Comparison of ENCODE assay signal across 1 cellular context in the genomic region with DNA sequence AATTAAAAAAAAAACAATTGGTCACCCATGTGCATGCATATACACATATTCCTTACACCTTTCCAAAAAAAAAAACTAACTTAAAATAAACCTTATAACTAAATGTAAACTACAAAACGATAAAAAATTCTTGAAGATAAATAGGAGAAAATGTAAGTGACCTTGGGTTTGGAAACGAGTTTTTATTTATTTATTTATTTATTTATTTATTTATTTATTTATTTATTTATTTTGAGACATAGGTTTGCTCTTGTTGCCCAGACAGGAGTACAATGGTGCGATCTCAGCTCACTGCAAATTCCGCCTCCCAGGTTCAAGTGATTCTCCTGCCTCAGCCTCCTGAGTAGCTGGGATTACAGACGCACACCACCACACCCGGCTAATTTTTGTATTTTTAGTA.
A peak's percentile ranks its signal among the peaks of the same experiment; 100 is the strongest.
TF ChIP-seq lines count a peak whose summit lies in the region.

No MANE protein-coding gene starts in this region.

TF ChIP-seq in HEK293, 187 proteins besides CTCF, POLR2A, EP300 and RAD21 (continued from another document):
- TF ChIP-seq, protein P1, sequence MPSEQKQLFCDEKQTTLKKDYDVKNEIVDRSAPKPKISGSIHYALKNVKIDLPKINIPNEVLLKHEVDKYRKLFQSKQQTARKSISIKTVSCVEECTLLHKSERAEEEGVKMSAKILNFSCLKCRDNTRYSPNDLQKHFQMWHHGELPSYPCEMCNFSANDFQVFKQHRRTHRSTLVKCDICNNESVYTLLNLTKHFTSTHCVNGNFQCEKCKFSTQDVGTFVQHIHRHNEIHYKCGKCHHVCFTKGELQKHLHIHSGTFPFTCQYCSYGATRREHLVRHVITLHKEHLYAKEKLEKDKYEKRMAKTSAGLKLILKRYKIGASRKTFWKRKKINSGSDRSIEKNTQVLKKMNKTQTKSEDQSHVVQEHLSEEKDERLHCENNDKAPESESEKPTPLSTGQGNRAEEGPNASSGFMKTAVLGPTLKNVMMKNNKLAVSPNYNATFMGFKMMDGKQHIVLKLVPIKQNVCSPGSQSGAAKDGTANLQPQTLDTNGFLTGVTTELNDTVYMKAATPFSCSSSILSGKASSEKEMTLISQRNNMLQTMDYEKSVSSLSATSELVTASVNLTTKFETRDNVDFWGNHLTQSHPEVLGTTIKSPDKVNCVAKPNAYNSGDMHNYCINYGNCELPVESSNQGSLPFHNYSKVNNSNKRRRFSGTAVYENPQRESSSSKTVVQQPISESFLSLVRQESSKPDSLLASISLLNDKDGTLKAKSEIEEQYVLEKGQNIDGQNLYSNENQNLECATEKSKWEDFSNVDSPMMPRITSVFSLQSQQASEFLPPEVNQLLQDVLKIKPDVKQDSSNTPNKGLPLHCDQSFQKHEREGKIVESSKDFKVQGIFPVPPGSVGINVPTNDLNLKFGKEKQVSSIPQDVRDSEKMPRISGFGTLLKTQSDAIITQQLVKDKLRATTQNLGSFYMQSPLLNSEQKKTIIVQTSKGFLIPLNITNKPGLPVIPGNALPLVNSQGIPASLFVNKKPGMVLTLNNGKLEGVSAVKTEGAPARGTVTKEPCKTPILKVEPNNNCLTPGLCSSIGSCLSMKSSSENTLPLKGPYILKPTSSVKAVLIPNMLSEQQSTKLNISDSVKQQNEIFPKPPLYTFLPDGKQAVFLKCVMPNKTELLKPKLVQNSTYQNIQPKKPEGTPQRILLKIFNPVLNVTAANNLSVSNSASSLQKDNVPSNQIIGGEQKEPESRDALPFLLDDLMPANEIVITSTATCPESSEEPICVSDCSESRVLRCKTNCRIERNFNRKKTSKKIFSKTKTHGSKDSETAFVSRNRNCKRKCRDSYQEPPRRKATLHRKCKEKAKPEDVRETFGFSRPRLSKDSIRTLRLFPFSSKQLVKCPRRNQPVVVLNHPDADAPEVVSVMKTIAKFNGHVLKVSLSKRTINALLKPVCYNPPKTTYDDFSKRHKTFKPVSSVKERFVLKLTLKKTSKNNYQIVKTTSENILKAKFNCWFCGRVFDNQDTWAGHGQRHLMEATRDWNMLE (tag by site-specific recombination; conservative IDR thresholded peaks at IDR 0.05; ENCODE audit: low read depth): peak; percentile 92
- TF ChIP-seq ZNF555 (tag by site-specific recombination; conservative IDR thresholded peaks at IDR 0.05) (peak; percentile 83), ZBTB1 (tag by site-specific recombination; IDR thresholded peaks at IDR 0.05) (0 out of 2 replicates have a peak, but pooled peaks have one; percentile 44), ZBTB21 (tag by site-specific recombination; IDR thresholded peaks at IDR 0.05) (0 out of 2 replicates have a peak, but pooled peaks have one; percentile 34), ZNF202 (tag by site-specific recombination; IDR thresholded peaks at IDR 0.05; ENCODE audit: borderline replicate concordance) (peak; percentile 61; the same call in 1 of the 2 replicates), ZFP37 (tag by site-specific recombination; IDR thresholded peaks at IDR 0.05) (0 out of 2 replicates have a peak, but pooled peaks have one; percentile 55), ZNF654 (tag by site-specific recombination; IDR thresholded peaks at IDR 0.05; ENCODE audit: low read depth) (peak; percentile 44), ZNF140 (tag by site-specific recombination; IDR thresholded peaks at IDR 0.05) (peak; percentile 86; the same call in 1 of the 2 replicates), ZXDB (tag by site-specific recombination; IDR thresholded peaks at IDR 0.05) (peak; percentile 77; the same call in 1 of the 2 replicates), ZNF266 (tag by site-specific recombination; IDR thresholded peaks at IDR 0.05; ENCODE audit: low read depth) (peak; percentile 59), ZBTB8A (tag by site-specific recombination; IDR thresholded peaks at IDR 0.05) (peak; percentile 78), ZNF558 (tag by site-specific recombination; IDR thresholded peaks at IDR 0.05) (peak; percentile 71), ZNF394 (tag by site-specific recombination; IDR thresholded peaks at IDR 0.05; ENCODE audit: borderline replicate concordance) (peak; percentile 95), ZNF664 (tag by site-specific recombination; IDR thresholded peaks at IDR 0.05) (peak; percentile 67), ZNF510 (tag by site-specific recombination; IDR thresholded peaks at IDR 0.05; ENCODE audit: insufficient replicate concordance) (peak; percentile 72), ZNF404 (tag by site-specific recombination; IDR thresholded peaks at IDR 0.05) (peak; percentile 89)
- TF ChIP-seq, protein P2, sequence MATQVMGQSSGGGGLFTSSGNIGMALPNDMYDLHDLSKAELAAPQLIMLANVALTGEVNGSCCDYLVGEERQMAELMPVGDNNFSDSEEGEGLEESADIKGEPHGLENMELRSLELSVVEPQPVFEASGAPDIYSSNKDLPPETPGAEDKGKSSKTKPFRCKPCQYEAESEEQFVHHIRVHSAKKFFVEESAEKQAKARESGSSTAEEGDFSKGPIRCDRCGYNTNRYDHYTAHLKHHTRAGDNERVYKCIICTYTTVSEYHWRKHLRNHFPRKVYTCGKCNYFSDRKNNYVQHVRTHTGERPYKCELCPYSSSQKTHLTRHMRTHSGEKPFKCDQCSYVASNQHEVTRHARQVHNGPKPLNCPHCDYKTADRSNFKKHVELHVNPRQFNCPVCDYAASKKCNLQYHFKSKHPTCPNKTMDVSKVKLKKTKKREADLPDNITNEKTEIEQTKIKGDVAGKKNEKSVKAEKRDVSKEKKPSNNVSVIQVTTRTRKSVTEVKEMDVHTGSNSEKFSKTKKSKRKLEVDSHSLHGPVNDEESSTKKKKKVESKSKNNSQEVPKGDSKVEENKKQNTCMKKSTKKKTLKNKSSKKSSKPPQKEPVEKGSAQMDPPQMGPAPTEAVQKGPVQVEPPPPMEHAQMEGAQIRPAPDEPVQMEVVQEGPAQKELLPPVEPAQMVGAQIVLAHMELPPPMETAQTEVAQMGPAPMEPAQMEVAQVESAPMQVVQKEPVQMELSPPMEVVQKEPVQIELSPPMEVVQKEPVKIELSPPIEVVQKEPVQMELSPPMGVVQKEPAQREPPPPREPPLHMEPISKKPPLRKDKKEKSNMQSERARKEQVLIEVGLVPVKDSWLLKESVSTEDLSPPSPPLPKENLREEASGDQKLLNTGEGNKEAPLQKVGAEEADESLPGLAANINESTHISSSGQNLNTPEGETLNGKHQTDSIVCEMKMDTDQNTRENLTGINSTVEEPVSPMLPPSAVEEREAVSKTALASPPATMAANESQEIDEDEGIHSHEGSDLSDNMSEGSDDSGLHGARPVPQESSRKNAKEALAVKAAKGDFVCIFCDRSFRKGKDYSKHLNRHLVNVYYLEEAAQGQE (tag by site-specific recombination; IDR thresholded peaks at IDR 0.05): peak; percentile 64
- TF ChIP-seq, protein P3, sequence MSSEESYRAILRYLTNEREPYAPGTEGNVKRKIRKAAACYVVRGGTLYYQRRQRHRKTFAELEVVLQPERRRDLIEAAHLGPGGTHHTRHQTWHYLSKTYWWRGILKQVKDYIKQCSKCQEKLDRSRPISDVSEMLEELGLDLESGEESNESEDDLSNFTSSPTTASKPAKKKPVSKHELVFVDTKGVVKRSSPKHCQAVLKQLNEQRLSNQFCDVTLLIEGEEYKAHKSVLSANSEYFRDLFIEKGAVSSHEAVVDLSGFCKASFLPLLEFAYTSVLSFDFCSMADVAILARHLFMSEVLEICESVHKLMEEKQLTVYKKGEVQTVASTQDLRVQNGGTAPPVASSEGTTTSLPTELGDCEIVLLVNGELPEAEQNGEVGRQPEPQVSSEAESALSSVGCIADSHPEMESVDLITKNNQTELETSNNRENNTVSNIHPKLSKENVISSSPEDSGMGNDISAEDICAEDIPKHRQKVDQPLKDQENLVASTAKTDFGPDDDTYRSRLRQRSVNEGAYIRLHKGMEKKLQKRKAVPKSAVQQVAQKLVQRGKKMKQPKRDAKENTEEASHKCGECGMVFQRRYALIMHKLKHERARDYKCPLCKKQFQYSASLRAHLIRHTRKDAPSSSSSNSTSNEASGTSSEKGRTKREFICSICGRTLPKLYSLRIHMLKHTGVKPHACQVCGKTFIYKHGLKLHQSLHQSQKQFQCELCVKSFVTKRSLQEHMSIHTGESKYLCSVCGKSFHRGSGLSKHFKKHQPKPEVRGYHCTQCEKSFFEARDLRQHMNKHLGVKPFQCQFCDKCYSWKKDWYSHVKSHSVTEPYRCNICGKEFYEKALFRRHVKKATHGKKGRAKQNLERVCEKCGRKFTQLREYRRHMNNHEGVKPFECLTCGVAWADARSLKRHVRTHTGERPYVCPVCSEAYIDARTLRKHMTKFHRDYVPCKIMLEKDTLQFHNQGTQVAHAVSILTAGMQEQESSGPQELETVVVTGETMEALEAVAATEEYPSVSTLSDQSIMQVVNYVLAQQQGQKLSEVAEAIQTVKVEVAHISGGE (tag by site-specific recombination; conservative IDR thresholded peaks at IDR 0.05; ENCODE audit: low read depth): peak; percentile 78
- TF ChIP-seq, protein P4, sequence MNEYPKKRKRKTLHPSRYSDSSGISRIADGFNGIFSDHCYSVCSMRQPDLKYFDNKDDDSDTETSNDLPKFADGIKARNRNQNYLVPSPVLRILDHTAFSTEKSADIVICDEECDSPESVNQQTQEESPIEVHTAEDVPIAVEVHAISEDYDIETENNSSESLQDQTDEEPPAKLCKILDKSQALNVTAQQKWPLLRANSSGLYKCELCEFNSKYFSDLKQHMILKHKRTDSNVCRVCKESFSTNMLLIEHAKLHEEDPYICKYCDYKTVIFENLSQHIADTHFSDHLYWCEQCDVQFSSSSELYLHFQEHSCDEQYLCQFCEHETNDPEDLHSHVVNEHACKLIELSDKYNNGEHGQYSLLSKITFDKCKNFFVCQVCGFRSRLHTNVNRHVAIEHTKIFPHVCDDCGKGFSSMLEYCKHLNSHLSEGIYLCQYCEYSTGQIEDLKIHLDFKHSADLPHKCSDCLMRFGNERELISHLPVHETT (tag by site-specific recombination; IDR thresholded peaks at IDR 0.05): 0 out of 2 replicates have a peak, but pooled peaks have one; percentile 25
